ENCODE assay signal across 9 cellular contexts in genomic region chr3:73622135-73622534, GRCh38. TPM values are rescaled to one million over a fixed set of nuclear protein-coding genes. Genes with fewer than 3 reads are reported as not detected.
DNase-seq lines count a peak whose midpoint lies in the region; ATAC-seq and TF ChIP-seq lines count a peak whose summit lies in the region.
"Had no signal": no experiment of that assay in that cellular context is flagged by ENCODE, and none has a peak within 500 bp of the region (broad histone marks: within the 10 kb centered on the region; RNA-seq: fewer than 3 reads in every experiment).

No MANE protein-coding gene starts in this region.

- peak; percentile 48 for DNase-seq in GM03348 (ENCODE audit: low spot score)
- DNase-seq in SHP77 (lab: John Stamatoyannopoulos, UW), result peak; percentile 87 to 93
- DNase-seq in Right ventricle myocardium inferior (ENCODE audit: missing footprints), result peak; percentile 75
- peak; percentile 44 to 78 for DNase-seq in psoas muscle
- no peak for DNase-seq in GDM1 (lab: John Stamatoyannopoulos, UW)
- DNase-seq: activated CD4-positive, alpha-beta T cell treated with anti-CD3 and anti-CD28 coated beads for 36 hours had no signal

- ATAC-seq in Right ventricle myocardium inferior, result peak; percentile 73
- peak; percentile 56 to 65 (median 60) for ATAC-seq in psoas muscle
- no peak for ATAC-seq in GM18511 (IDR thresholded peaks at IDR 0.05; ENCODE audit: unreplicated experiment)
- ATAC-seq in HG02623 (IDR thresholded peaks at IDR 0.05; ENCODE audit: unreplicated experiment), result no peak
- no peak for ATAC-seq in GM21723 (IDR thresholded peaks at IDR 0.05; ENCODE audit: unreplicated experiment)
- ATAC-seq: activated CD4-positive, alpha-beta T cell treated with anti-CD3 and anti-CD28 coated beads for 36 hours had no signal

- no peak for TF ChIP-seq CTCF in psoas muscle (IDR thresholded peaks at IDR 0.05)

- intact Hi-C loops in Right ventricle myocardium inferior (cut with DNase I), result loop anchor here (2.0 to 10.0 kb wide), 5 partner anchors 35 to 185 kb away; no protein-coding TSS in a partner anchor
- intact Hi-C loops in psoas muscle (cut with DNase I), result loop anchor here (5.0 kb wide), 4 partner anchors 40 to 115 kb away; no protein-coding TSS in a partner anchor

- no peaks in the 10 kb centered on the region for H3K27me3 ChIP-seq in psoas muscle (ENCODE audit: insufficient read depth in 3 of 3, low read length in 2 of 3)

- H3K36me3 ChIP-seq in psoas muscle (ENCODE audit: insufficient read depth in 1 of 2, low read depth in 1 of 2), result no peaks in the 10 kb centered on the region

- 10 to 18% (median 12%) methylated on average over 6 of the region's 6 CpGs for WGBS in psoas muscle, 3 donors

- no peaks in the 10 kb centered on the region for H3K9me3 ChIP-seq in psoas muscle

- H3K4me3 ChIP-seq in psoas muscle, result peak overlapping the region; percentile 81

- peaks cover 55% of the 10 kb centered on the region for H3K4me1 ChIP-seq in psoas muscle

- H3K27ac ChIP-seq in psoas muscle, result peak overlapping the region; percentile 91

RNA-seq across cellular contexts. Expression of gene PDZRN3, which starts 2.6 kb away (rescaled TPM):
- 130 TPM for total RNA-seq in Right ventricle myocardium inferior
- total RNA-seq in psoas muscle, result 10 to 100 TPM; 13.2 to 39.3 (median 17.2) TPM
- 10 to 100 TPM in 2 of 3 donors, 1 to 10 TPM in 1; 2.5 to 18.0 (median 13.4) TPM for polyA plus RNA-seq in psoas muscle
- total RNA-seq: activated CD4-positive, alpha-beta T cell treated with anti-CD3 and anti-CD28 coated beads for 36 hours had no signal

Comparison
In these comparisons a context has a peak if more than half of its experiments do, and no peak if none do; other contexts are left out.
1. ATAC-seq: peak in Right ventricle myocardium inferior (single experiment) and psoas muscle (4 of 4); none in GM18511 (single experiment), HG02623 (single experiment) and GM21723 (single experiment).